ENCODE assay signal across 10 cellular contexts in genomic region chr3:37906734-37907282, GRCh38. TPM values are rescaled to one million over a fixed set of nuclear protein-coding genes. Genes with fewer than 3 reads are reported as not detected.
DNase-seq lines count a peak whose midpoint lies in the region; ATAC-seq and TF ChIP-seq lines count a peak whose summit lies in the region.
"Had no signal": no experiment of that assay in that cellular context is flagged by ENCODE, and none has a peak within 500 bp of the region (broad histone marks: within the 10 kb centered on the region; RNA-seq: fewer than 3 reads in every experiment).

No MANE protein-coding gene starts in this region.

- no peaks in the 10 kb centered on the region for H3K27me3 Mint-ChIP-seq in activated CD4-positive, alpha-beta T cell treated with anti-CD3 and anti-CD28 coated beads for 36 hours

- POLR2A ChIA-PET in activated CD4-positive, alpha-beta T cell treated with anti-CD3 and anti-CD28 coated beads for 36 hours (lab: Charles Lee), result no interaction called here

- H3K27ac ChIP-seq in SJSA1 (peak overlapping the region; percentile 36; the same call in 1 of the 2 replicates), left ventricle myocardium inferior (replicated peaks) (peak overlapping the region; percentile 75), brain microvascular endothelial cell (no peak overlapping the region)
- H3K27ac ChIP-seq: A549 had no signal

- CTCF ChIA-PET in activated CD4-positive, alpha-beta T cell treated with anti-CD3 and anti-CD28 coated beads for 36 hours (lab: Charles Lee), result interaction anchor here (0.5 kb wide), 1 partner anchor 498 kb away, joined by 3 read pairs; no protein-coding TSS in a partner anchor

- H3K4me1 ChIP-seq in SJSA1 (replicated peaks), result peaks cover 36% of the 10 kb centered on the region
- H3K4me1 ChIP-seq in left ventricle myocardium inferior, result peaks cover 58% of the 10 kb centered on the region

- peak; percentile 26 for DNase-seq in activated CD4-positive, alpha-beta T cell treated with anti-CD3 and anti-CD28 coated beads for 36 hours
- no peak for DNase-seq in activated CD4-positive, alpha-beta T cell treated with anti-CD3 and anti-CD28 coated beads, Interleukin-2, amount 50 U/mL, for 1 hour
- DNase-seq in SJSA1 (ENCODE audit: low read depth in 1 of 2, low spot score in 2 of 2) (peak in 1 of 2 experiments; percentile 50), left ventricle myocardium inferior (no peak), brain microvascular endothelial cell (no peak)
- DNase-seq in stimulated activated naive CD8-positive, alpha-beta T cell treated with anti-CD3 and anti-CD28 coated beads, Interleukin-15, Interleukin-2, amounts not matched to agents 100 U/mL and 50 U/mL, for 24 hours, result peak; percentile 15
- DNase-seq: activated naive CD4-positive, alpha-beta T cell treated with Interleukin-2 at 50 U/mL for 16 hours had no signal

- TF ChIP-seq CTCF in left ventricle myocardium inferior (IDR thresholded peaks at IDR 0.05; ENCODE audit: borderline replicate concordance) (no peak), brain microvascular endothelial cell (IDR thresholded peaks at IDR 0.05; ENCODE audit: low read depth, low read length, missing control alignments) (no peak)

- no peaks in the 10 kb centered on the region for H3K9me3 ChIP-seq in SJSA1 (replicated peaks)
- no peaks in the 10 kb centered on the region for H3K9me3 ChIP-seq in left ventricle myocardium inferior (replicated peaks)
- H3K9me3 ChIP-seq: A549 had no signal

- H3K27me3 ChIP-seq in SJSA1 (replicated peaks) (no peaks in the 10 kb centered on the region), left ventricle myocardium inferior (ENCODE audit: low read depth) (no peaks in the 10 kb centered on the region), brain microvascular endothelial cell (replicated peaks) (no peaks in the 10 kb centered on the region)

- ATAC-seq in activated CD4-positive, alpha-beta T cell treated with anti-CD3 and anti-CD28 coated beads for 36 hours, result peak; percentile 75
- ATAC-seq in stimulated activated naive CD8-positive, alpha-beta T cell treated with anti-CD3 and anti-CD28 coated beads, Interleukin-15, Interleukin-2, amounts not matched to agents 100 U/mL and 50 U/mL, for 24 hours, result peak; percentile 64
- ATAC-seq in GM21360 (IDR thresholded peaks at IDR 0.05; ENCODE audit: unreplicated experiment) (no peak), HG03439 (IDR thresholded peaks at IDR 0.05; ENCODE audit: unreplicated experiment) (no peak)
- ATAC-seq: A549 had no signal

- no peaks in the 10 kb centered on the region for H3K36me3 Mint-ChIP-seq in activated CD4-positive, alpha-beta T cell treated with anti-CD3 and anti-CD28 coated beads for 36 hours (ENCODE audit: low read depth)

- H3K4me1 Mint-ChIP-seq in activated CD4-positive, alpha-beta T cell treated with anti-CD3 and anti-CD28 coated beads for 36 hours, result peaks cover 20% of the 10 kb centered on the region

- H3K36me3 ChIP-seq in SJSA1 (no peaks in the 10 kb centered on the region), left ventricle myocardium inferior (no peaks in the 10 kb centered on the region), brain microvascular endothelial cell (replicated peaks) (no peaks in the 10 kb centered on the region)

- no peaks in the 10 kb centered on the region for H3K9me3 Mint-ChIP-seq in activated CD4-positive, alpha-beta T cell treated with anti-CD3 and anti-CD28 coated beads for 36 hours (ENCODE audit: low read depth)

- no peak overlapping the region for H3K4me3 ChIP-seq in SJSA1
- no peak overlapping the region for H3K4me3 ChIP-seq in left ventricle myocardium inferior
- no peak overlapping the region for H3K4me3 ChIP-seq in brain microvascular endothelial cell (ENCODE audit: low read depth, low read length)
- H3K4me3 ChIP-seq: A549 had no signal

- in situ Hi-C loops in brain microvascular endothelial cell (cut with HindIII; ENCODE audit: low pct_ligation_motif_present, low sequenced_read_pairs), result no loop called here

- no peak overlapping the region for H3K4me3 Mint-ChIP-seq in activated CD4-positive, alpha-beta T cell treated with anti-CD3 and anti-CD28 coated beads for 36 hours

- intact Hi-C loops in activated CD4-positive, alpha-beta T cell treated with anti-CD3 and anti-CD28 coated beads for 36 hours (cut with DNase I, micrococcal nuclease), result no loop called here
- intact Hi-C loops in left ventricle myocardium inferior (cut with micrococcal nuclease), result no loop called here

- no peak overlapping the region for H3K27ac Mint-ChIP-seq in activated CD4-positive, alpha-beta T cell treated with anti-CD3 and anti-CD28 coated beads for 36 hours

RNA-seq across cellular contexts. Expression of gene CTDSPL, which starts 45.1 kb away (rescaled TPM):
- total RNA-seq in activated CD4-positive, alpha-beta T cell treated with anti-CD3 and anti-CD28 coated beads for 36 hours, result 1 to 10 TPM; 3.9 to 5.3 TPM
- 27.4 and 42.4 TPM in 2 replicates for total RNA-seq in SJSA1 (2014; rRNA removed; shearing (Covaris generic))
- 56.3 TPM for total RNA-seq in left ventricle myocardium inferior

Comparison
In these comparisons a context has a peak if more than half of its experiments do, and no peak if none do; other contexts are left out.
1. DNase-seq: peak in activated CD4-positive, alpha-beta T cell treated with anti-CD3 and anti-CD28 coated beads for 36 hours (single experiment) and stimulated activated naive CD8-positive, alpha-beta T cell treated with anti-CD3 and anti-CD28 coated beads, Interleukin-15, Interleukin-2, amounts not matched to agents 100 U/mL and 50 U/mL, for 24 hours (single experiment); none in activated CD4-positive, alpha-beta T cell treated with anti-CD3 and anti-CD28 coated beads, Interleukin-2, amount 50 U/mL, for 1 hour (single experiment), left ventricle myocardium inferior (single experiment) and brain microvascular endothelial cell (single experiment).
2. ATAC-seq: peak in activated CD4-positive, alpha-beta T cell treated with anti-CD3 and anti-CD28 coated beads for 36 hours (single experiment) and stimulated activated naive CD8-positive, alpha-beta T cell treated with anti-CD3 and anti-CD28 coated beads, Interleukin-15, Interleukin-2, amounts not matched to agents 100 U/mL and 50 U/mL, for 24 hours (single experiment); none in GM21360 (single experiment) and HG03439 (single experiment).